ENCODE assay signal across 17 cellular contexts in genomic region chr3:194121881-194122280, GRCh38. TPM values are rescaled to one million over a fixed set of nuclear protein-coding genes. Genes with fewer than 3 reads are reported as not detected.
A peak's percentile ranks its signal among the peaks of the same experiment; 100 is the strongest.
DNase-seq lines count a peak whose midpoint lies in the region; ATAC-seq and TF ChIP-seq lines count a peak whose summit lies in the region.
"Had no signal": no experiment of that assay in that cellular context is flagged by ENCODE, and none has a peak within 500 bp of the region (broad histone marks: within the 10 kb centered on the region; RNA-seq: fewer than 3 reads in every experiment).

No MANE protein-coding gene starts in this region.

- no peaks in the 10 kb centered on the region for H3K36me3 Mint-ChIP-seq in glutamatergic neuron (ENCODE audit: unreplicated experiment)
- H3K36me3 Mint-ChIP-seq: brain, WTC11 had no signal

- H3K9me3 Mint-ChIP-seq in glutamatergic neuron (ENCODE audit: unreplicated experiment) = no peaks in the 10 kb centered on the region
- H3K9me3 Mint-ChIP-seq: WTC11 had no signal

- DNase-seq in HPDE6-E6E7 (ENCODE audit: extremely low spot score) = peak; percentile 73
- DNase-seq in astrocyte of the hippocampus (ENCODE audit: low read depth, low spot score) = peak; percentile 48
- DNase-seq in kidney glomerular epithelial cell (lab: John Stamatoyannopoulos, UW) = peak; percentile 89
- DNase-seq in AML-193 (lab: John Stamatoyannopoulos, UW) = no peak
- no peak for DNase-seq in glutamatergic neuron
- DNase-seq: NCI-H2029 treated with DMSO at 0.1 percent for 48 hours; NCI-H526; RPMI8226; stimulated activated CD4-positive, alpha-beta T cell treated with anti-CD3 and anti-CD28 coated beads, Interleukin-4, amount 100 ng/mL, for 4 hours had no signal

- H3K4me1 Mint-ChIP-seq in glutamatergic neuron (ENCODE audit: low read depth, unreplicated experiment) = peaks cover 2% of the 10 kb centered on the region

- peaks cover 2% of the 10 kb centered on the region for H3K27me3 Mint-ChIP-seq in glutamatergic neuron (ENCODE audit: unreplicated experiment)

- ATAC-seq in HG03571 (IDR thresholded peaks at IDR 0.05; ENCODE audit: unreplicated experiment) (no peak), GM18858 (IDR thresholded peaks at IDR 0.05; ENCODE audit: unreplicated experiment) (no peak)
- ATAC-seq: sciatic nerve, WTC11 had no signal

- H3K4me3 Mint-ChIP-seq in glutamatergic neuron (ENCODE audit: unreplicated experiment) = no peak overlapping the region
- H3K4me3 Mint-ChIP-seq: brain, WTC11 had no signal

- TF ChIP-seq CTCF in 22Rv1 (IDR thresholded peaks at IDR 0.05) (no peak), glutamatergic neuron (IDR thresholded peaks at IDR 0.05; ENCODE audit: partially characterized antibody, unreplicated experiment) (no peak)

- H3K27ac ChIP-seq in 22Rv1 = 0 out of 2 replicates have a peak overlapping the region, but pooled peaks have one; percentile 17
- H3K27ac ChIP-seq: neutrophil, tibial artery had no signal

- H3K27ac Mint-ChIP-seq in glutamatergic neuron (ENCODE audit: unreplicated experiment) = no peak overlapping the region
- H3K27ac Mint-ChIP-seq: WTC11 had no signal

RNA-seq across cellular contexts. Expression of gene HES1, which starts 14.1 kb away (rescaled TPM):
- 0.34 TPM for total RNA-seq in glutamatergic neuron (ENCODE audit: unreplicated experiment)

Comparison
In these comparisons a context has a peak if more than half of its experiments do, and no peak if none do; other contexts are left out.
1. DNase-seq: peak in HPDE6-E6E7 (single experiment), astrocyte of the hippocampus (single experiment) and kidney glomerular epithelial cell (single experiment); none in AML-193 (0 of 2) and glutamatergic neuron (single experiment).